ENCODE assay signal across 8 cellular contexts in genomic region chr19:57362997-57363705, GRCh38. TPM values are rescaled to one million over a fixed set of nuclear protein-coding genes. Genes with fewer than 3 reads are reported as not detected.
A peak's percentile ranks its signal among the peaks of the same experiment; 100 is the strongest.
DNase-seq lines count a peak whose midpoint lies in the region; ATAC-seq, FAIRE-seq and TF ChIP-seq lines count a peak whose summit lies in the region.

TRAPPC2B (plus strand) TSS chr19:57363551; CDS start chr19:57364834, 1,283 bp downstream.
ZNF547 (plus strand) TSS chr19:57363551; CDS start chr19:57368556, 5,005 bp downstream.

- H3K4me3 Mint-ChIP-seq in activated B cell treated with CpG ODN at 0.5 μM for 24 hours = peak within 1 kb of the TSS; percentile 92

- TF ChIP-seq POLR2A in GM18951 (IDR thresholded peaks at IDR 0.05; ENCODE audit: extremely low read depth, insufficient read depth, insufficient read length) = peak; percentile 67

- 1 to 2% (median 1%) methylated on average over 44 to 50 of the region's 50 CpGs for WGBS in small intestine, 3 donors

- POLR2A ChIA-PET in activated B cell treated with CpG ODN at 0.5 μM for 24 hours (lab: Charles Lee) = interaction anchor here (0.6 to 1.9 kb wide), 9 partner anchors 11 to 216 kb away, joined by 3 to 22 read pairs (median 4); partner anchors contain the start of genes ZNF304, ZNF416, ZNF543 and ZNF548

- no peak for TF ChIP-seq CTCF in activated B cell treated with CpG ODN at 0.5 μM for 24 hours (IDR thresholded peaks at IDR 0.05)

- H3K36me3 Mint-ChIP-seq in activated B cell treated with CpG ODN at 0.5 μM for 24 hours (ENCODE audit: low read depth) = peaks cover 37% of the 10 kb centered on the region

- peaks cover 4 to 8% of the 10 kb centered on the region in 2 donors for H3K4me1 ChIP-seq in small intestine (ENCODE audit: control insufficient read depth in 2 of 2, insufficient read depth in 1 of 2, low read depth in 1 of 2, low read length in 1 of 2)

- CTCF ChIA-PET in activated B cell treated with CpG ODN at 0.5 μM for 24 hours (lab: Charles Lee) = no interaction called here

- H3K36me3 ChIP-seq in small intestine (ENCODE audit: control insufficient read depth in 2 of 2, insufficient read depth in 2 of 2, low read length in 2 of 2) = no peaks in the 10 kb centered on the region

- intact Hi-C loops in activated B cell treated with CpG ODN at 0.5 μM for 24 hours (cut with micrococcal nuclease) = loop anchor here (1.0 to 10.0 kb wide), 12 partner anchors 12 to 820 kb away; partner anchors contain the start of genes ZNF17, ZNF264, ZNF274 and ZNF304

- DNase-seq in AG08396 (ENCODE audit: low spot score) (peak; percentile 93), NCI-H226 (peak; percentile 100), activated B cell treated with CpG ODN at 0.5 μM for 24 hours (peak; percentile 99), caudate nucleus (lab: John Stamatoyannopoulos, UW) (peak; percentile 83 to 100 (median 98)), iPS-NIHi7 (ENCODE audit: extremely low spot score) (peak; percentile 98), small intestine (peak; percentile 98)

- H3K4me3 ChIP-seq in small intestine (ENCODE audit: low read depth in 1 of 2, low read length in 2 of 2) = peak within 1 kb of the TSS; percentile 82 to 87

- H3K4me1 Mint-ChIP-seq in activated B cell treated with CpG ODN at 0.5 μM for 24 hours = peaks cover 17% of the 10 kb centered on the region

- H3K27ac Mint-ChIP-seq in activated B cell treated with CpG ODN at 0.5 μM for 24 hours = peak within 1 kb of the TSS; percentile 95

- H3K27me3 Mint-ChIP-seq in activated B cell treated with CpG ODN at 0.5 μM for 24 hours = no peaks in the 10 kb centered on the region

- H3K9me3 ChIP-seq in small intestine (ENCODE audit: control insufficient read depth, low read depth) = no peaks in the 10 kb centered on the region

- H3K27me3 ChIP-seq in small intestine (ENCODE audit: control insufficient read depth in 2 of 2, insufficient read depth in 2 of 2, low read length in 2 of 2) = no peaks in the 10 kb centered on the region

- peaks cover 5% of the 10 kb centered on the region for H3K9me3 Mint-ChIP-seq in activated B cell treated with CpG ODN at 0.5 μM for 24 hours

- in situ Hi-C loops in GM18951 (cut with MboI; ENCODE audit: low sequenced_read_pairs, unreplicated experiment) = no loop called here

- FAIRE-seq in small intestine (lab: Jason Lieb, UNC) = peak; percentile 59

- ATAC-seq in HG03175 (IDR thresholded peaks at IDR 0.05; ENCODE audit: unreplicated experiment) (peak; percentile 96), activated B cell treated with CpG ODN at 0.5 μM for 24 hours (ENCODE audit: low read depth) (peak; percentile 94)

- H3K27ac ChIP-seq in caudate nucleus (ENCODE audit: low read depth, low read length) (peak within 1 kb of the TSS; percentile 94), small intestine (ENCODE audit: low read depth in 1 of 2, low read length in 1 of 2) (peak within 1 kb of the TSS; percentile 82 to 95)

RNA-seq across cellular contexts. Expression of gene TRAPPC2B, which starts in this region (rescaled TPM):
- 9.7 and 10.2 TPM in 2 replicates for total RNA-seq in activated B cell treated with CpG ODN at 0.5 μM for 24 hours
- polyA plus RNA-seq in small intestine = 10 to 100 TPM in 2 of 3 donors, 1 to 10 TPM in 1; 9.2 to 14.1 (median 14.1) TPM

RNA-seq across cellular contexts. Expression of gene ZNF547, which starts in this region (rescaled TPM):
- total RNA-seq in activated B cell treated with CpG ODN at 0.5 μM for 24 hours = 6.0 and 6.3 TPM in 2 replicates
- 1 to 10 TPM in 1 of 3 donors, under 1 TPM in 2; 0.27 to 1.3 (median 0.45) TPM for polyA plus RNA-seq in small intestine

Comparison
In these comparisons a context has a peak if more than half of its experiments do, and no peak if none do; other contexts are left out.
1. Peak in every context shown above with its lines: DNase-seq, ATAC-seq, H3K4me3 ChIP-seq and H3K27ac ChIP-seq.